ENCODE assay signal across 8 cellular contexts in the genomic region with DNA sequence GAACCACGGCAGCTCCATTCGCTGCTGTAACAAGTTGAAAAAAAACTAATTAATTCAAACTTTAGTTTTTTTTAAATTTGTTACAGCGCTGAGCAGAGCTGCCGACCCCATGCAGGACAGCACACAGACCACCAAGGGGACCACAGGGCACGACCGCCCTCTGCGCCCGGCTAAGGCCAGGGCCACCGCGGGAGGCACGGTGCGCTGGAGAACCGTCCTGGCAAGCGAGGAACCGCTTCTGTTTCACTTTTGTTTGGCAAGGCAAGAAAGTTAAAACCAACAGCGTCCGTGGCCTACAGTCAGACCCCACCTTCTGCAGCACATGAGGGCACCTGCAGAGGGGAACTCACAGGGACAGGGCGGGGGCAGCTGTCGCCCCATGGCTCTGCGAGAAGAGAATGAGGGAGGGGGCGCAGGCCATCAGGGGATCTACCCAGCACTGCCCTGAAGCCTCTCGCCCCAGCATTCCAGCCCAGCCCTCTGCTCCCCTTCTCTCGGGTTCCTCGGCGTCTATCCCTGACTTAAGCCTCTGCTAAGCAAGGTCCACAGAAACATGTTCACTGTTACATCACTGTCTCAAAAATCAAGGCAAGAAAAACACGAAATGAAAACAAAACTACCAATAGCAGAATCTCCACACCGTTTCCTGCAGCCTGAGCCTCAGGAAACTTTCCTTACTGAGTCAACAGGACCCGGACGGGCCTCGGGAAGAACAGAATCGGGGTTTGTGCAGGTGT.
DNase-seq lines count a peak whose midpoint lies in the region; ATAC-seq, FAIRE-seq and TF ChIP-seq lines count a peak whose summit lies in the region.

No MANE protein-coding gene starts in this region.

- H3K36me3 ChIP-seq in astrocyte (ENCODE audit: insufficient read depth, low read length): peaks cover 2% of the 10 kb centered on the region
- no peaks in the 10 kb centered on the region for H3K36me3 ChIP-seq in uterus
- H3K36me3 ChIP-seq in SK-N-SH (replicated peaks in 1 of 2; ENCODE audit: control insufficient read depth in 1 of 2, insufficient read depth in 2 of 2, low read length in 1 of 2): peaks cover 0 to 13% of the 10 kb centered on the region in 2 experiments

- H3K9ac ChIP-seq in astrocyte (ENCODE audit: low read length) (peak overlapping the region; percentile 83), SK-N-SH (no peak overlapping the region)

- no peaks in the 10 kb centered on the region for H3K9me3 Mint-ChIP-seq in astrocyte (ENCODE audit: unreplicated experiment)

- intact Hi-C loops in uterus (cut with DNase I; ENCODE audit: low total_unique reads): no loop called here

- POLR2A ChIA-PET in SK-N-SH (lab: Yijun Ruan, JAX): no interaction called here

- H3K9me3 ChIP-seq in astrocyte (ENCODE audit: insufficient read depth, low read depth, low read length) (no peaks in the 10 kb centered on the region), uterus (no peaks in the 10 kb centered on the region), SK-N-SH (no peaks in the 10 kb centered on the region)

- peak overlapping the region; percentile 60 for H3K4me3 ChIP-seq in LNCaP clone FGC (ENCODE audit: low read depth, low read length)
- peak overlapping the region; percentile 63 for H3K4me3 ChIP-seq in astrocyte (ENCODE audit: insufficient read depth, low read depth, low read length)
- peak overlapping the region in 1 of 2 donors; percentile 40 for H3K4me3 ChIP-seq in uterus
- H3K4me3 ChIP-seq in SK-N-SH (ENCODE audit: low read depth in 2 of 2, low read length in 1 of 2): no peak overlapping the region

- no peaks in the 10 kb centered on the region for H3K9me2 ChIP-seq in SK-N-SH

- H3K4me3 Mint-ChIP-seq in astrocyte (ENCODE audit: unreplicated experiment): peak overlapping the region; percentile 54

- H3K4me2 ChIP-seq in astrocyte (ENCODE audit: low read length): peak overlapping the region; percentile 94
- no peak overlapping the region for H3K4me2 ChIP-seq in SK-N-SH

- H3K4me1 Mint-ChIP-seq in astrocyte (ENCODE audit: low read depth, unreplicated experiment): peaks cover 16% of the 10 kb centered on the region

- H3K27me3 Mint-ChIP-seq in astrocyte (ENCODE audit: low read depth, unreplicated experiment): no peaks in the 10 kb centered on the region

- DNase-seq in LNCaP clone FGC (ENCODE audit: low read depth) (no peak), astrocyte (ENCODE audit: low read depth) (no peak), lung microvascular endothelial cell (ENCODE audit: low read depth in 2 of 2) (peak; percentile 26 to 53), uterus (no peak), KBM-7 (no peak), SKM-1 (lab: John Stamatoyannopoulos, UW; ENCODE audit: unreplicated experiment) (no peak), SK-N-SH (no peak)

- CTCF ChIA-PET in SK-N-SH (lab: Yijun Ruan, JAX): interaction anchor here (0.5 to 1.1 kb wide), 2 partner anchors 12 to 304 kb away, joined by 3 read pairs; no protein-coding TSS in a partner anchor

- H3K4me1 ChIP-seq in astrocyte (ENCODE audit: insufficient read depth, low read length) (peaks cover 10% of the 10 kb centered on the region), uterus (no peaks in the 10 kb centered on the region), SK-N-SH (ENCODE audit: control insufficient read depth in 1 of 2, insufficient read depth in 2 of 2, low read depth in 1 of 2, low read length in 1 of 2) (peaks cover 0 to 31% of the 10 kb centered on the region in 2 experiments; a peak in 1 of 4 replicates)

- no peak for FAIRE-seq in astrocyte (lab: Jason Lieb, UNC)

- H3K27ac ChIP-seq in astrocyte (ENCODE audit: low read depth, low read length) (peak overlapping the region; percentile 59), uterus (peak overlapping the region; percentile 46 to 48), SK-N-SH (ENCODE audit: low read depth in 2 of 2, low read length in 1 of 2) (no peak overlapping the region)

- H3K27me3 ChIP-seq in astrocyte (ENCODE audit: insufficient read depth, low read length) (no peaks in the 10 kb centered on the region), uterus (no peaks in the 10 kb centered on the region), SK-N-SH (ENCODE audit: insufficient read depth) (no peaks in the 10 kb centered on the region)

- peaks cover 17% of the 10 kb centered on the region for H3K36me3 Mint-ChIP-seq in astrocyte (ENCODE audit: low read depth, unreplicated experiment)

- 0 out of 2 replicates have a peak, but pooled peaks have one; percentile 11 for TF ChIP-seq CTCF in LNCaP clone FGC (IDR thresholded peaks at IDR 0.05; ENCODE audit: control insufficient read depth, extremely low read depth, insufficient read depth)
- no peak for TF ChIP-seq CTCF in astrocyte (IDR thresholded peaks at IDR 0.05; ENCODE audit: insufficient read depth, low read depth, low read length)
- no peak for TF ChIP-seq CTCF in uterus (IDR thresholded peaks at IDR 0.05)
- TF ChIP-seq CTCF in SK-N-SH (IDR thresholded peaks at IDR 0.05): no peak

- no peak for TF ChIP-seq RAD21 in SK-N-SH (IDR thresholded peaks at IDR 0.05; ENCODE audit: low read length)

- no peaks in the 10 kb centered on the region for H3F3A ChIP-seq in SK-N-SH (replicated peaks; ENCODE audit: insufficient read depth)

- peak overlapping the region; percentile 70 for H2AFZ ChIP-seq in astrocyte (ENCODE audit: low read depth, low read length)
- no peak overlapping the region for H2AFZ ChIP-seq in SK-N-SH (ENCODE audit: low read depth)

- in situ Hi-C loops in KBM-7 (cut with MboI; ENCODE audit: low pct_unique_long_range_greater_than_20kb, low sequenced_read_pairs): no loop called here

- H4K20me1 ChIP-seq in astrocyte (ENCODE audit: insufficient read depth, low read length) (peaks cover 76% of the 10 kb centered on the region), SK-N-SH (ENCODE audit: insufficient read depth) (peaks cover 10% of the 10 kb centered on the region)

- TF ChIP-seq EP300 in SK-N-SH (IDR thresholded peaks at IDR 0.05; ENCODE audit: borderline replicate concordance in 1 of 2, low read depth in 1 of 2, low read length in 1 of 2): no peak

- peak overlapping the region; percentile 62 for H3K27ac Mint-ChIP-seq in astrocyte (ENCODE audit: unreplicated experiment)

- 93% methylated on average over 30 of the region's 31 CpGs for WGBS in SK-N-SH (ENCODE audit: low lambda C conversion rate)

- H3K79me2 ChIP-seq in astrocyte (ENCODE audit: insufficient read depth, low read length) (peaks cover 41% of the 10 kb centered on the region), SK-N-SH (ENCODE audit: insufficient read depth) (peaks cover 29% of the 10 kb centered on the region; the same call in 1 of the 2 replicates)

- ATAC-seq in GM19351 (IDR thresholded peaks at IDR 0.05; ENCODE audit: unreplicated experiment): peak; percentile 66

- TF ChIP-seq POLR2A in uterus (IDR thresholded peaks at IDR 0.05): no peak

TF ChIP-seq in SK-N-SH, 30 proteins besides CTCF, POLR2A, EP300 and RAD21:
- no peak for TF ChIP-seq NFIC (IDR thresholded peaks at IDR 0.05; ENCODE audit: borderline replicate concordance)
- no peak for TF ChIP-seq RFX5 (IDR thresholded peaks at IDR 0.05; ENCODE audit: low read length)
- TF ChIP-seq USF1 (IDR thresholded peaks at IDR 0.05; ENCODE audit: borderline replicate concordance, low read depth): no peak

Comparison
In these comparisons a context has a peak if more than half of its experiments do, and no peak if none do; other contexts are left out.
1. DNase-seq: peak in lung microvascular endothelial cell (2 of 2); none in LNCaP clone FGC (single experiment), astrocyte (single experiment), uterus (0 of 2), KBM-7 (single experiment), SKM-1 (single experiment) and SK-N-SH (single experiment).
2. H3K4me3 ChIP-seq: peak in LNCaP clone FGC (single experiment) and astrocyte (single experiment); none in SK-N-SH (0 of 2).
3. H3K27ac ChIP-seq: peak in astrocyte (single experiment) and uterus (2 of 2); none in SK-N-SH (0 of 2).